ENCODE assay signal across 22 cellular contexts in the genomic region with DNA sequence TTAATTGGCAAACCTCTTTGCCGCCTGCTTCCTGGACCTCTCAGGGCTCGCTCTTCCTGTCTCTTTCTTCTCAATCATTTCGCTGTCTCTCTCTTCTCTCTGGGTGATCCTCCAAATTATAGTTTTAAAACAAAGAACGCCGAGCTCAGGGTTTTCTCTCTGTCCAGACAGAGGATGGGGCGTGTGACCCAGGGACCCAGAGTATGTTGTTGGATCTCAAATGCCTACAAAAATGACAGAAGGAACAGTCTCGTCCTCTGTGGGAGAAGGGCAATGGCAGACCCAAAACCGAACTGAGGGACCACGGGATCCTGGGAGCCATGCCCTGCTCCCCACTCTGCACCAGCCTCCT.
"Had no signal": no experiment of that assay in that cellular context is flagged by ENCODE, and none has a peak within 500 bp of the region (broad histone marks: within the 10 kb centered on the region; RNA-seq: fewer than 3 reads in every experiment).

No MANE protein-coding gene starts in this region.

- H3K27me3 Mint-ChIP-seq: activated CD4-positive, alpha-beta T cell treated with anti-CD3 and anti-CD28 coated beads for 36 hours; dendritic cell treated with granulocyte-macrophage colony-stimulating factor and Interleukin-4, amounts not matched to agents 40 ng/mL and 50 ng/mL, for 4 days; naive B cell had no signal

- H3K27me3 ChIP-seq: ascending aorta, breast epithelium, esophagus squamous epithelium, neutrophil, pancreas, tibial artery, vagina had no signal

- H3K27ac ChIP-seq: ascending aorta, breast epithelium, esophagus squamous epithelium, neutrophil, pancreas, tibial artery, vagina had no signal

- ATAC-seq: activated CD4-positive, alpha-beta T cell treated with anti-CD3 and anti-CD28 coated beads for 36 hours; mucosa of descending colon; sciatic nerve had no signal

- H3K27ac Mint-ChIP-seq: activated CD4-positive, alpha-beta T cell treated with anti-CD3 and anti-CD28 coated beads for 36 hours; dendritic cell treated with granulocyte-macrophage colony-stimulating factor and Interleukin-4, amounts not matched to agents 40 ng/mL and 50 ng/mL, for 4 days had no signal

- H3K4me3 ChIP-seq: ascending aorta, breast epithelium, esophagus squamous epithelium, mucosa of descending colon, pancreas, tibial artery, vagina had no signal

- H3K4me1 Mint-ChIP-seq: activated CD4-positive, alpha-beta T cell treated with anti-CD3 and anti-CD28 coated beads for 36 hours had no signal

- H3K4me3 Mint-ChIP-seq: activated CD4-positive, alpha-beta T cell treated with anti-CD3 and anti-CD28 coated beads for 36 hours; activated naive CD4-positive, alpha-beta T cell treated with anti-CD3 and anti-CD28 coated beads for 36 hours; dendritic cell treated with granulocyte-macrophage colony-stimulating factor and Interleukin-4, amounts not matched to agents 40 ng/mL and 50 ng/mL, for 4 days; immature natural killer cell had no signal

- H3K9me3 ChIP-seq: ascending aorta, esophagus squamous epithelium, mucosa of descending colon, neutrophil, pancreas, tibial artery, vagina had no signal

- DNase-seq: activated CD4-positive, alpha-beta T cell treated with anti-CD3 and anti-CD28 coated beads for 36 hours; activated CD4-positive, alpha-beta T cell treated with anti-CD3 and anti-CD28 coated beads, Interleukin-2, amount 50 U/mL, for 48 hours; activated naive CD4-positive, alpha-beta T cell treated with anti-CD3 and anti-CD28 coated beads for 36 hours; activated T-cell treated with anti-CD3 and anti-CD28 coated beads for 4 hours; cerebellar nuclear complex; effector memory CD4-positive, alpha-beta T cell; esophagus squamous epithelium; immature natural killer cell; mesenchymal stem cell; mucosa of descending colon; naive B cell; stimulated activated CD4-positive, alpha-beta T cell treated with anti-CD3 and anti-CD28 coated beads, Interleukin-4, amount 100 ng/mL, for 4 hours; stimulated activated naive CD4-positive, alpha-beta T cell; SW 1271 had no signal

- FAIRE-seq: pancreas had no signal

- H3K9me3 Mint-ChIP-seq: immature natural killer cell had no signal

- H3K36me3 ChIP-seq: ascending aorta, breast epithelium, esophagus squamous epithelium, neutrophil, pancreas, tibial artery, vagina had no signal

- H3K4me1 ChIP-seq: ascending aorta, breast epithelium, pancreas, tibial artery, vagina had no signal
